ENCODE assay signal across 10 cellular contexts in genomic region chr7:140922741-140923345, GRCh38. TPM values are rescaled to one million over a fixed set of nuclear protein-coding genes. Genes with fewer than 3 reads are reported as not detected.
DNase-seq lines count a peak whose midpoint lies in the region; ATAC-seq and TF ChIP-seq lines count a peak whose summit lies in the region.
"Had no signal": no experiment of that assay in that cellular context is flagged by ENCODE, and none has a peak within 500 bp of the region (broad histone marks: within the 10 kb centered on the region; RNA-seq: fewer than 3 reads in every experiment).

No MANE protein-coding gene starts in this region.

- BruUV-seq in OCI-LY7 (replicated peaks; lab: Mats Ljungman, UMichigan): TSS peak; percentile 58

- POLR2A ChIA-PET in OCI-LY7 (lab: Charles Lee): interaction anchor here (1.5 kb wide), 2 partner anchors 25 to 104 kb away, joined by 4 to 6 read pairs; no protein-coding TSS in a partner anchor

- H3K4me3 ChIP-seq in OCI-LY7 (ENCODE audit: low read depth, low read length, poor library complexity, severe bottlenecking) (peak overlapping the region; percentile 92), fibroblast of pulmonary artery (replicated peaks; ENCODE audit: low read depth, low read length) (peak overlapping the region; percentile 67), stomach (peak overlapping the region in 3 of 4 donors; percentile 85 to 96 (median 94)), testis (no peak overlapping the region)

- 18 to 57% (median 26%) methylated on average over 2 of the region's 2 CpGs for WGBS in stomach, 5 donors
- 33 to 35% methylated on average over 2 of the region's 2 CpGs for WGBS in testis, 2 donors

- no peaks in the 10 kb centered on the region for H3K9me2 ChIP-seq in OCI-LY7 (ENCODE audit: insufficient read depth, low read length)

- H3K27me3 ChIP-seq in stomach: no peaks in the 10 kb centered on the region
- no peaks in the 10 kb centered on the region for H3K27me3 ChIP-seq in testis

- H3K4me1 ChIP-seq in OCI-LY7 (ENCODE audit: insufficient read depth, low read length, poor library complexity, severe bottlenecking) (peaks cover 36% of the 10 kb centered on the region), stomach (peaks cover 17 to 53% (median 38%) of the 10 kb centered on the region in 4 donors), testis (peaks cover 10% of the 10 kb centered on the region)

- intact Hi-C loops in OCI-LY7 (cut with micrococcal nuclease; ENCODE audit: unreplicated experiment) (loop anchor here (2.0 to 5.0 kb wide), 3 partner anchors 112 to 814 kb away; partner anchors contain the start of genes MKRN1 and SSBP1), stomach (cut with DNase I; ENCODE audit: low total_unique reads) (no loop called here), testis (cut with DNase I; ENCODE audit: low total_unique reads) (no loop called here)

- ATAC-seq in HG02588 (IDR thresholded peaks at IDR 0.05; ENCODE audit: unreplicated experiment): no peak

- no peak overlapping the region for H3K27ac ChIP-seq in OCI-LY7 (ENCODE audit: low read depth, low read length, poor library complexity, severe bottlenecking)
- peak overlapping the region in 4 of 5 donors; percentile 6 to 99 (median 61) for H3K27ac ChIP-seq in stomach
- H3K27ac ChIP-seq in testis: no peak overlapping the region

- no peak for TF ChIP-seq CTCF in OCI-LY7 (conservative IDR thresholded peaks at IDR 0.05; ENCODE audit: low read length)
- no peak for TF ChIP-seq CTCF in fibroblast of pulmonary artery (IDR thresholded peaks at IDR 0.05; ENCODE audit: low read length, missing control alignments)
- TF ChIP-seq CTCF in stomach (IDR thresholded peaks at IDR 0.05): no peak
- TF ChIP-seq CTCF in testis (IDR thresholded peaks at IDR 0.05): no peak

- CTCF ChIA-PET in OCI-LY7 (lab: Charles Lee; ENCODE audit: unreplicated experiment): interaction anchor here (1.1 to 2.8 kb wide), 2 partner anchors 28 to 112 kb away, joined by 3 to 7 read pairs; no protein-coding TSS in a partner anchor

- peak overlapping the region; percentile 84 for H3K4me2 ChIP-seq in OCI-LY7 (ENCODE audit: low read length)

- no peak overlapping the region for H2AFZ ChIP-seq in OCI-LY7 (ENCODE audit: low read length)

- TF ChIP-seq POLR2A in stomach (IDR thresholded peaks at IDR 0.05): no peak
- no peak for TF ChIP-seq POLR2A in testis (IDR thresholded peaks at IDR 0.05)

- peaks cover 61% of the 10 kb centered on the region for H3K79me2 ChIP-seq in OCI-LY7 (ENCODE audit: insufficient read depth, low read depth, low read length)

- no peaks in the 10 kb centered on the region for H3K9me3 ChIP-seq in OCI-LY7 (ENCODE audit: low read length)
- H3K9me3 ChIP-seq in stomach: no peaks in the 10 kb centered on the region
- no peaks in the 10 kb centered on the region for H3K9me3 ChIP-seq in testis

- no peak for TF ChIP-seq EP300 in stomach (IDR thresholded peaks at IDR 0.05)

- DNase-seq in NCI-H526 treated with DMSO at 0.1 percent for 48 hours (lab: John Stamatoyannopoulos, UW): peak; percentile 20
- no peak for DNase-seq in NCI-H526 (lab: John Stamatoyannopoulos, UW)
- no peak for DNase-seq in OCI-LY7 (ENCODE audit: low spot score)
- DNase-seq in fibroblast of pulmonary artery (ENCODE audit: low read depth): no peak
- no peak for DNase-seq in stomach
- DNase-seq in activated CD4-positive, alpha-beta T cell treated with anti-CD3 and anti-CD28 coated beads, Interleukin-2, amount 50 U/mL, for 1 hour: no peak
- DNase-seq in testis: no peak
- DNase-seq: activated CD8-positive, alpha-beta T cell treated with anti-CD3 and anti-CD28 coated beads for 36 hours; retina had no signal

- peaks cover 20% of the 10 kb centered on the region; the same call in 1 of the 2 replicates for H4K20me1 ChIP-seq in OCI-LY7 (ENCODE audit: insufficient read depth, low read length)

- H3K36me3 ChIP-seq in OCI-LY7 (ENCODE audit: insufficient read depth, low read length): peaks cover 9% of the 10 kb centered on the region
- no peaks in the 10 kb centered on the region for H3K36me3 ChIP-seq in stomach
- no peaks in the 10 kb centered on the region for H3K36me3 ChIP-seq in testis (ENCODE audit: low read depth, missing control alignments)

RNA-seq across cellular contexts. Expression of gene BRAF, which starts 1.9 kb away (rescaled TPM):
- total RNA-seq in OCI-LY7 (2014; rRNA removed; shearing (Covaris generic)): 14.9 and 17.1 TPM in 2 replicates
- 41.6 and 51.8 TPM in 2 replicates for total RNA-seq in OCI-LY7 (2022)
- 100 to 1,000 TPM in 1 of 5 donors, 10 to 100 TPM in 4; 24.0 to 105 (median 43.3) TPM for total RNA-seq in stomach
- polyA plus RNA-seq in stomach: 1 to 10 TPM; 3.9 to 6.9 (median 4.6) TPM
- 100 to 1,000 TPM in 1 of 2 donors, 10 to 100 TPM in 1; 82.6 to 124 TPM for total RNA-seq in testis
- 63.3 TPM for polyA plus RNA-seq in testis (ENCODE audit: insufficient read depth, low read depth, low replicate concordance)

Comparison
In these comparisons a context has a peak if more than half of its experiments do, and no peak if none do; other contexts are left out.
1. H3K27ac ChIP-seq: peak in stomach (4 of 5); none in OCI-LY7 (single experiment) and testis (0 of 2).
2. H3K4me3 ChIP-seq: peak in OCI-LY7 (single experiment), fibroblast of pulmonary artery (single experiment) and stomach (3 of 4); none in testis (0 of 2).